ENCODE assay signal across 25 cellular contexts in the genomic region with DNA sequence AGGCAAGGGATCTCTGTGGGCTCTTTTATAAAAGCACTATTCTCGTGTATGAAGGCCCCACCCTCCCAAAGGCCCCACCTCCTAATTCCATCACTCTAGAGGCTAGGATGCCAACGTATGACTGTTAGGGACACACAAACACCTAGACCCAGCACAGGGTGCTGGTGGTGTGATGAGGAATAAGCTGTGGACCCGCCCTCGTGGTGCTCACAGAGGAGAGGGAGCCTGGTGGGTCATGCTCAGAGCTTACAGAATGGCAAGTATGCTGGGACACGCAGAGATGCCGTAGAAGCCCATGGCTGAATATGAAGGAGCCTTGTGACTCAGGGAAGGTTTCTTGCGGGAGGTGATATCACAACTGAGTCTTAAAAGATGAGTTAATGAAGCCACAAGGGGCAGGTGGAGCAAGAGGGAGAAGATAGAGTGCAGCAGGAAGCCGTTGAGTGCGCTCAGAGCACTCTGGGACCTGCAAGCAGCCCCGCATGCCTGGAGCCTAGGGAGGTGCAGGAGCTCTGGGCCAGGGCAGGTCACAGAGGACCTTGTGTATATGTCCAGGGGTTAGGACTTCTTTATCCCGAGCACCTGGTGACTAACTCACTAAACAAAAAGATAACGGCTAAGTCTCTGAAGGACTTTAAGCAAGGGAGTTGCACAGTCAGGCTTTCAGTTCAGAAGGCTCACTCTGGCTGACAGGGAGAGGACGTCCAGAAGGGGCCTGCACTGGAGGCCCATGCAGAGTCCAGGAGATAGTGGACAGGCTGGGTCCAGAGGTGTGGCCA.
"Had no signal": no experiment of that assay in that cellular context is flagged by ENCODE, and none has a peak within 500 bp of the region (broad histone marks: within the 10 kb centered on the region; RNA-seq: fewer than 3 reads in every experiment).

No MANE protein-coding gene starts in this region.

- H3K9me3 Mint-ChIP-seq: activated CD4-positive, alpha-beta T cell treated with anti-CD3 and anti-CD28 coated beads, Interleukin-2, amount 10 ng/mL, durations not matched to agents 7 days and 5 days; activated T-cell treated with anti-CD3 and anti-CD28 coated beads, Interleukin-2, amount 50 U/mL, for 24 hours; activated T-helper 2 cell treated with anti-CD3 and anti-CD28 coated beads, Interferon-gamma antibody, Interleukin-2, Interleukin-4, amounts not matched to agents 10 μg/mL and 5 μg/mL and 100 μg/mL, durations not matched to agents 14 hours and 24 hours and 36 hours; central memory CD8-positive, alpha-beta T cell; immature natural killer cell had no signal

- H3K36me3 Mint-ChIP-seq: activated naive CD8-positive, alpha-beta T cell treated with anti-CD3 and anti-CD28 coated beads, Interleukin-2, amount 10 ng/mL, durations not matched to agents 7 days and 5 days; immature natural killer cell had no signal

- H3K4me3 ChIP-seq: body of pancreas, esophagus muscularis mucosa, gastroesophageal sphincter, heart right ventricle, skin epidermis, testis, upper lobe of left lung had no signal

- H3K9me3 ChIP-seq: body of pancreas, esophagus muscularis mucosa, testis had no signal

- DNase-seq: activated CD4-positive, alpha-beta T cell treated with anti-CD3 and anti-CD28 coated beads, Interleukin-2, amount 10 ng/mL, durations not matched to agents 7 days and 5 days; activated CD8-positive, alpha-beta T cell treated with anti-CD3 and anti-CD28 coated beads, Interleukin-2, amount 10 ng/mL, durations not matched to agents 7 days and 5 days; activated naive CD4-positive, alpha-beta T cell treated with Interleukin-2 at 50 U/mL for 16 hours; activated naive CD8-positive, alpha-beta T cell treated with anti-CD3 and anti-CD28 coated beads, Interleukin-2, amount 10 ng/mL, durations not matched to agents 7 days and 5 days; activated T-cell treated with anti-CD3 and anti-CD28 coated beads, Interleukin-2, amount 50 U/mL, for 24 hours; body of pancreas; cortex of kidney; effector CD4-positive, alpha-beta T cell; heart right ventricle; immature natural killer cell; mesenchymal stem cell; naive thymus-derived CD8-positive, alpha-beta T cell; right cardiac atrium; stimulated activated CD4-positive, alpha-beta T cell treated with anti-CD3 and anti-CD28 coated beads, Interleukin-15, amount 100 ng/mL, for 24 hours; stimulated activated CD4-positive, alpha-beta T cell treated with anti-CD3 and anti-CD28 coated beads, Interleukin-2, amount 100 ng/mL, for 48 hours; T1000; testis; upper lobe of left lung had no signal

- H3K27me3 Mint-ChIP-seq: activated CD4-positive, alpha-beta T cell treated with anti-CD3 and anti-CD28 coated beads, Interleukin-2, amount 10 ng/mL, durations not matched to agents 7 days and 5 days had no signal

- H3K27ac Mint-ChIP-seq: activated CD4-positive, alpha-beta T cell treated with anti-CD3 and anti-CD28 coated beads, Interleukin-2, amount 10 ng/mL, durations not matched to agents 7 days and 5 days; activated CD8-positive, alpha-beta T cell treated with anti-CD3 and anti-CD28 coated beads, Interleukin-2, amount 10 ng/mL, durations not matched to agents 7 days and 5 days; activated naive CD8-positive, alpha-beta T cell treated with anti-CD3 and anti-CD28 coated beads, Interleukin-2, amount 10 ng/mL, durations not matched to agents 7 days and 5 days; activated T-cell treated with anti-CD3 and anti-CD28 coated beads, Interleukin-2, amount 50 U/mL, for 24 hours; activated T-helper 2 cell treated with anti-CD3 and anti-CD28 coated beads, Interferon-gamma antibody, Interleukin-2, Interleukin-4, amounts not matched to agents 10 μg/mL and 5 μg/mL and 100 μg/mL, durations not matched to agents 14 hours and 24 hours and 36 hours; immature natural killer cell; progenitor cell of endocrine pancreas; stimulated activated naive CD8-positive, alpha-beta T cell treated with anti-CD3 and anti-CD28 coated beads, Interleukin-15, Interleukin-2, amounts not matched to agents 100 ng/mL and 50 ng/mL, for 24 hours had no signal

- H3K27me3 ChIP-seq: body of pancreas, testis, upper lobe of left lung had no signal

- H3K27ac ChIP-seq: body of pancreas, esophagus muscularis mucosa, gastroesophageal sphincter, heart right ventricle, skin epidermis, testis, upper lobe of left lung had no signal

- H3K4me3 Mint-ChIP-seq: activated CD4-positive, alpha-beta T cell treated with anti-CD3 and anti-CD28 coated beads, Interleukin-2, amount 10 ng/mL, durations not matched to agents 7 days and 5 days; activated CD8-positive, alpha-beta T cell treated with anti-CD3 and anti-CD28 coated beads, Interleukin-2, amount 10 ng/mL, durations not matched to agents 7 days and 5 days; activated naive CD8-positive, alpha-beta T cell treated with anti-CD3 and anti-CD28 coated beads, Interleukin-2, amount 10 ng/mL, durations not matched to agents 7 days and 5 days; activated T-cell treated with anti-CD3 and anti-CD28 coated beads, Interleukin-2, amount 50 U/mL, for 24 hours; central memory CD8-positive, alpha-beta T cell; immature natural killer cell; naive thymus-derived CD8-positive, alpha-beta T cell; stimulated activated naive CD8-positive, alpha-beta T cell treated with anti-CD3 and anti-CD28 coated beads, Interleukin-15, Interleukin-2, amounts not matched to agents 100 ng/mL and 50 ng/mL, for 24 hours had no signal

- H3K4me1 Mint-ChIP-seq: activated CD4-positive, alpha-beta T cell treated with anti-CD3 and anti-CD28 coated beads, Interleukin-2, amount 10 ng/mL, durations not matched to agents 7 days and 5 days; activated naive CD8-positive, alpha-beta T cell treated with anti-CD3 and anti-CD28 coated beads, Interleukin-2, amount 10 ng/mL, durations not matched to agents 7 days and 5 days; central memory CD8-positive, alpha-beta T cell; immature natural killer cell; naive thymus-derived CD8-positive, alpha-beta T cell had no signal

- ATAC-seq: activated CD8-positive, alpha-beta T cell treated with anti-CD3 and anti-CD28 coated beads, Interleukin-2, amount 10 ng/mL, durations not matched to agents 7 days and 5 days; body of pancreas; gastroesophageal sphincter; heart right ventricle; naive thymus-derived CD8-positive, alpha-beta T cell; right cardiac atrium had no signal

- H3K4me1 ChIP-seq: body of pancreas, esophagus muscularis mucosa, gastroesophageal sphincter, testis, upper lobe of left lung had no signal

- H3K36me3 ChIP-seq: esophagus muscularis mucosa, gastroesophageal sphincter, heart right ventricle, upper lobe of left lung had no signal
